ENCODE assay signal across 8 cellular contexts in the genomic region with DNA sequence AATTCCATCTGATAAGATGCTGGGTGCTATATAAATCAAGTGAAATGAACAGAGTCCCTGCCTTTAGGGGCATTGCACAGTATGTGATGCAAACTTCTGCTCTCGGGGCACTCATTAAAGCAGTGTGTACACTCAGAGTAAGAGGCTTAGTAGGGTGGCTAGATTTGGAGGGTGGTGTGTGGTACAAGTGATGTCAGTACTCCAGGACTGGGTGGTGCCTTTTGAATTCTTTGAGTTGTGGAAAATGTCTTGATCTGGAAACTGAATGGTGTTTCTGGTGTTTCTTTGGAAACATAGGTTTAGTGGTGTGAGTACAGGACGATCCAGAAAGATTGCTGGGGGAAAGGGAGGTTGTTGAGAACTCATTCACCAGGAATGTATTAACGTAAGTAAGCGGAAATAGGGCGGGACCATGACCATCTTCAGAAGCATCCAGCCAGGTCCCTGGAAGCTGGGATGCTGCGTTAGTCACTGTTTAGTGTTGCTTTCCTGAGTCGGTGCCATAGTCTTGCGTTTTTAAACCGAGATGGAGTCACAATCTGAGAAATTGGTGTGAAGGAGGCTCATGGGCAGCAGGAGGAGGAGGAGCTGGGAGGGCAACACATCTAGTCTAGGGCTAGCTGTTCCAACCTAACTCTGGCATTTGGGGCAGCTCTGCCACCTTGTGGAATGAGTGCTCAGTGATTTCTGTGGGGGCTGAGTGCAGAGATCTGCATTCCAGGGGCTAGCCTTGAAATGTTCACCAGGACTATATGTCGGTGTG.
DNase-seq lines count a peak whose midpoint lies in the region; ATAC-seq, FAIRE-seq and TF ChIP-seq lines count a peak whose summit lies in the region.

No MANE protein-coding gene starts in this region.

- H3K27me3 ChIP-seq in bronchial epithelial cell (ENCODE audit: control insufficient read depth, insufficient read depth, low read length), result no peaks in the 10 kb centered on the region

- intact Hi-C loops in kidney (cut with DNase I), result no loop called here

- DNase-seq in NCI-H1436 (lab: John Stamatoyannopoulos, UW), result peak; percentile 32
- DNase-seq in NCI-H1436 treated with DMSO at 0.1 percent for 48 hours (lab: John Stamatoyannopoulos, UW), result no peak
- DNase-seq in NCI-H2029 treated with DMSO at 0.1 percent for 48 hours (lab: John Stamatoyannopoulos, UW), result peak; percentile 18
- DNase-seq in bronchial epithelial cell (ENCODE audit: low read depth), result peak; percentile 100
- DNase-seq in kidney, result no peak
- DNase-seq in stimulated activated CD4-positive, alpha-beta T cell treated with anti-CD3 and anti-CD28 coated beads, Interleukin-15, amount 100 ng/mL, for 1 hour (ENCODE audit: low read depth in 1 of 2, low spot score in 1 of 2), result peak; percentile 5 to 37

- no peak overlapping the region for H3K9ac ChIP-seq in kidney (ENCODE audit: low read length in 2 of 2)

- peak overlapping the region; percentile 35 for H3K4me3 ChIP-seq in WI38 (ENCODE audit: low read depth, low read length)
- no peak overlapping the region for H3K4me3 ChIP-seq in bronchial epithelial cell (ENCODE audit: low read depth, low read length)
- H3K4me3 ChIP-seq in kidney (ENCODE audit: low read length in 2 of 2), result no peak overlapping the region

- FAIRE-seq in bronchial epithelial cell (lab: Jason Lieb, UNC), result peak; percentile 99
- no peak for FAIRE-seq in kidney (lab: Jason Lieb, UNC)

- peaks cover 5% of the 10 kb centered on the region for H3K36me3 ChIP-seq in bronchial epithelial cell (ENCODE audit: control insufficient read depth, insufficient read depth, low read length)
- no peaks in the 10 kb centered on the region for H3K36me3 ChIP-seq in kidney (ENCODE audit: control insufficient read depth in 1 of 2, insufficient read depth in 2 of 2, low read length in 2 of 2)

- H3K27ac ChIP-seq in kidney (ENCODE audit: low read depth in 2 of 2, low read length in 2 of 2), result no peak overlapping the region

- ATAC-seq in GM19397 (IDR thresholded peaks at IDR 0.05; ENCODE audit: unreplicated experiment), result no peak

- TF ChIP-seq CTCF in WI38 (IDR thresholded peaks at IDR 0.05; ENCODE audit: low read depth, low read length) (peak; percentile 57), bronchial epithelial cell (IDR thresholded peaks at IDR 0.05; ENCODE audit: insufficient read depth, low read length, severe bottlenecking) (peak; percentile 78), kidney (IDR thresholded peaks at IDR 0.05; ENCODE audit: borderline replicate concordance, extremely low read depth, insufficient read depth) (peak; percentile 80)

- H3K9me3 ChIP-seq in kidney (ENCODE audit: control insufficient read depth in 1 of 2, low read length in 2 of 2), result no peaks in the 10 kb centered on the region

- peaks cover 0 to 2% of the 10 kb centered on the region in 2 donors for H3K4me1 ChIP-seq in kidney (ENCODE audit: control insufficient read depth in 1 of 2, insufficient read depth in 1 of 2, low read depth in 1 of 2, low read length in 2 of 2)

Comparison
In these comparisons a context has a peak if more than half of its experiments do, and no peak if none do; other contexts are left out.
1. DNase-seq: peak in NCI-H1436 (single experiment), NCI-H2029 treated with DMSO at 0.1 percent for 48 hours (single experiment), bronchial epithelial cell (single experiment) and stimulated activated CD4-positive, alpha-beta T cell treated with anti-CD3 and anti-CD28 coated beads, Interleukin-15, amount 100 ng/mL, for 1 hour (2 of 2); none in NCI-H1436 treated with DMSO at 0.1 percent for 48 hours (single experiment) and kidney (single experiment).
2. Peak in every context shown above with its lines, with median percentiles within 50 percentile points of each other: CTCF ChIP-seq.